Comparison of ENCODE assay signal across 9 cellular contexts in genomic region chr7:134724606-134725005, GRCh38. TPM values are rescaled to one million over a fixed set of nuclear protein-coding genes. Genes with fewer than 3 reads are reported as not detected.
DNase-seq lines count a peak whose midpoint lies in the region; ATAC-seq, FAIRE-seq and TF ChIP-seq lines count a peak whose summit lies in the region.
"Had no signal": no experiment of that assay in that cellular context is flagged by ENCODE, and none has a peak within 500 bp of the region (broad histone marks: within the 10 kb centered on the region; RNA-seq: fewer than 3 reads in every experiment).

No MANE protein-coding gene starts in this region.

- no peaks in the 10 kb centered on the region for H3K9me3 ChIP-seq in A673 (ENCODE audit: low read depth, low read length, poor library complexity, severe bottlenecking)
- H3K9me3 ChIP-seq: thoracic aorta had no signal

- H3K27me3 ChIP-seq in A673 (replicated peaks; ENCODE audit: insufficient read depth, low read depth, low read length, poor library complexity) (no peaks in the 10 kb centered on the region), foreskin keratinocyte (no peaks in the 10 kb centered on the region)

- no peak overlapping the region for H3K4me3 ChIP-seq in A673 (ENCODE audit: low read depth, low read length, poor library complexity, severe bottlenecking)

- DNase-seq in A673 (ENCODE audit: low spot score): peak; percentile 59
- no peak for DNase-seq in GM12892 (ENCODE audit: insufficient read length)
- peak; percentile 15 for DNase-seq in RPMI8226
- DNase-seq in foreskin keratinocyte: peak in 1 of 2 donors; percentile 34
- DNase-seq in nucleus accumbens (lab: John Stamatoyannopoulos, UW): no peak
- DNase-seq in DMS79 treated with DMSO at 0.1 percent for 48 hours (lab: John Stamatoyannopoulos, UW): no peak
- DNase-seq in NCI-H1092 (lab: John Stamatoyannopoulos, UW): no peak

- POLR2A ChIA-PET in A673 (lab: Charles Lee; ENCODE audit: low non-redundant PET): no interaction called here

- H3K4me1 ChIP-seq in A673 (ENCODE audit: insufficient read depth, low read length, poor library complexity, severe bottlenecking) (no peaks in the 10 kb centered on the region), foreskin keratinocyte (no peaks in the 10 kb centered on the region)

- ATAC-seq in foreskin keratinocyte (peak; percentile 73), GM21786 (IDR thresholded peaks at IDR 0.05; ENCODE audit: unreplicated experiment) (no peak)

- BruUV-seq in A673 (replicated peaks; lab: Mats Ljungman, UMichigan): no TSS peak

- TF ChIP-seq POLR2A in GM12892 (IDR thresholded peaks at IDR 0.05; ENCODE audit: low read depth, low read length): no peak

- intact Hi-C loops in A673 (cut with micrococcal nuclease; ENCODE audit: unreplicated experiment): no loop called here

- peak; percentile 74 for TF ChIP-seq CTCF in A673 (conservative IDR thresholded peaks at IDR 0.05; ENCODE audit: low read depth, low read length)
- TF ChIP-seq CTCF in foreskin keratinocyte (conservative IDR thresholded peaks at IDR 0.05): peak; percentile 80

- peak; percentile 5 for FAIRE-seq in GM12892 (lab: Jason Lieb, UNC)

- CTCF ChIA-PET in A673 (lab: Charles Lee): no interaction called here

- no peaks in the 10 kb centered on the region for H3K36me3 ChIP-seq in A673 (ENCODE audit: insufficient read depth, low read length, poor library complexity, severe bottlenecking)
- H3K36me3 ChIP-seq: thoracic aorta had no signal

- H3K27ac ChIP-seq in A673 (ENCODE audit: low read depth, low read length, poor library complexity, severe bottlenecking) (no peak overlapping the region), foreskin keratinocyte (no peak overlapping the region)

RNA-seq across cellular contexts. Expression of gene CALD1, which starts 54.8 kb away (rescaled TPM):
- total RNA-seq in A673 (2021): 47.9 and 48.0 TPM in 2 replicates
- polyA plus RNA-seq in GM12892 (2012; ENCODE audit: missing spikeins): 0.55 TPM
- total RNA-seq in foreskin keratinocyte: 176 and 183 TPM in 2 replicates
- polyA plus RNA-seq in foreskin keratinocyte: 64.0 and 74.8 TPM in 2 replicates

Comparison
In these comparisons a context has a peak if more than half of its experiments do, and no peak if none do; other contexts are left out.
1. DNase-seq: peak in A673 (single experiment) and RPMI8226 (single experiment); none in GM12892 (single experiment), nucleus accumbens (0 of 56), DMS79 treated with DMSO at 0.1 percent for 48 hours (single experiment) and NCI-H1092 (single experiment).